In the genomic region with DNA sequence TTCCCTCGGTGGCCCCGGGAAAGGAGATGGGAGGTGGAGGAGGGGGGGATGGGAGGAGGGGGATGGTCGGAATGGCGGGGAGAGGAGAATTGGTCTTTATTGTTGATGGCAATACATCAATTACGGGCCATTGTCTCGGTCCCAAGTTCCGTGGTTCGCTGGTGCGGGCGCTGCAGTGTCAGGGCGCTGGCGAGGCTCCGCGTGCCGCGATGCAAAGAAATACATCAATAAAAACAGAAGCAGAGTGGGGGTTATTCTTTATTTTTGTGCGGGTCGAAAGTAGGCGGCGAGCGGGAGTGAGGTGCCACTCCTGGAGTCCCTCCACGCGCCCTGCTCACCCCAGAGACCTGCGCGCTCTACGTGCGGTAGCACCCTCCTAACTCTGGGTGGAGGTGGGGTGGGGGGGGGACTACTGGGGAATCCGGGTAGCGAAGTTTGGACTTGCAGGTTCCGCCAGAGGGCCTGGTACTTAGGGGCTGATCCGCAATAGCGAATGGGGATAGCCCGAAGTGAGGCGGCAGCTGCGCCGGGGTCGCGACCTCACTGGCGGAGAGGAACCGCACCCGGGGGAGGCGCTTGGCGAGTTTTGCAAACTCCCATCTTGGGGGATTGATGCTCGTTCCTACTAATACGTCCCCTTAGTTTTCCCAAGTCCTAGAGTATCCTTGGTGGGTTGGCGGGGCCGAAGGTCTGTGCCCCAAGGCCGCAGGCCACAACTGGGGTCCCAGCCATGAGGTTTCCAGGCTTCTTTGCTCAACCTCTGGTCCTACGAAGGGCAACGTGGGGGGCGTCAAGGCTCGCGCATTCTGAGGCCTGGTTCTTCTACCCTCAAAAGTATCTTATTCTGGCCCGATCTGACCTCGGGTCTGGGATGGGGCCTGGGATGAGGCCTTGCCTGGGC, we compare ENCODE assay signal across 10 cellular contexts. TPM values are rescaled to one million over a fixed set of nuclear protein-coding genes. Genes with fewer than 3 reads are reported as not detected.
DNase-seq lines count a peak whose midpoint lies in the region; ATAC-seq and TF ChIP-seq lines count a peak whose summit lies in the region.
"Had no signal": no experiment of that assay in that cellular context is flagged by ENCODE, and none has a peak within 500 bp of the region (broad histone marks: within the 10 kb centered on the region; RNA-seq: fewer than 3 reads in every experiment).

No MANE protein-coding gene starts in this region.

- H3K9me3 Mint-ChIP-seq in activated CD8-positive, alpha-beta T cell treated with anti-CD3 and anti-CD28 coated beads, Interleukin-2, amount 10 ng/mL, durations not matched to agents 7 days and 5 days (ENCODE audit: insufficient read depth), result peaks cover 8% of the 10 kb centered on the region
- H3K9me3 Mint-ChIP-seq in activated CD8-positive, alpha-beta T cell treated with anti-CD3 and anti-CD28 coated beads for 36 hours, result peaks cover 4% of the 10 kb centered on the region
- no peaks in the 10 kb centered on the region for H3K9me3 Mint-ChIP-seq in type B pancreatic cell

- peak overlapping the region; percentile 45 for H3K4me3 Mint-ChIP-seq in activated CD8-positive, alpha-beta T cell treated with anti-CD3 and anti-CD28 coated beads, Interleukin-2, amount 10 ng/mL, durations not matched to agents 7 days and 5 days
- H3K4me3 Mint-ChIP-seq in activated CD8-positive, alpha-beta T cell treated with anti-CD3 and anti-CD28 coated beads for 36 hours, result no peak overlapping the region
- peak overlapping the region; percentile 87 for H3K4me3 Mint-ChIP-seq in type B pancreatic cell

- H3K27me3 Mint-ChIP-seq in activated CD8-positive, alpha-beta T cell treated with anti-CD3 and anti-CD28 coated beads, Interleukin-2, amount 10 ng/mL, durations not matched to agents 7 days and 5 days (ENCODE audit: low read depth), result peaks cover 53% of the 10 kb centered on the region
- peaks cover 57% of the 10 kb centered on the region for H3K27me3 Mint-ChIP-seq in activated CD8-positive, alpha-beta T cell treated with anti-CD3 and anti-CD28 coated beads for 36 hours
- peaks cover 74% of the 10 kb centered on the region for H3K27me3 Mint-ChIP-seq in type B pancreatic cell

- H3K9ac ChIP-seq in mesenchymal stem cell (ENCODE audit: low read length), result peak overlapping the region; percentile 70

- peak overlapping the region; percentile 83 for H2BK120ac ChIP-seq in mesenchymal stem cell (ENCODE audit: low read depth, low read length)

- no peak overlapping the region for H3K14ac ChIP-seq in mesenchymal stem cell (ENCODE audit: low read length in 2 of 2)

- intact Hi-C loops in activated CD8-positive, alpha-beta T cell treated with anti-CD3 and anti-CD28 coated beads for 36 hours (cut with micrococcal nuclease), result no loop called here
- intact Hi-C loops in esophagus squamous epithelium (cut with DNase I), result no loop called here

- no peak for DNase-seq in activated CD8-positive, alpha-beta T cell treated with anti-CD3 and anti-CD28 coated beads, Interleukin-2, amount 10 ng/mL, durations not matched to agents 7 days and 5 days
- DNase-seq in activated CD8-positive, alpha-beta T cell treated with anti-CD3 and anti-CD28 coated beads for 36 hours, result no peak
- DNase-seq in esophagus squamous epithelium (lab: John Stamatoyannopoulos, UW) (no peak), mesenchymal stem cell (peak; percentile 66), type B pancreatic cell (ENCODE audit: extremely low spot score, unreplicated experiment) (no peak), SIG-M5 (lab: John Stamatoyannopoulos, UW) (no peak)
- DNase-seq: effector memory CD4-positive, alpha-beta T cell; NCI-H2081 treated with DMSO at 0.1 percent for 48 hours had no signal

- peaks cover 2% of the 10 kb centered on the region for H3K4me1 Mint-ChIP-seq in activated CD8-positive, alpha-beta T cell treated with anti-CD3 and anti-CD28 coated beads, Interleukin-2, amount 10 ng/mL, durations not matched to agents 7 days and 5 days (ENCODE audit: low read depth)
- H3K4me1 Mint-ChIP-seq in activated CD8-positive, alpha-beta T cell treated with anti-CD3 and anti-CD28 coated beads for 36 hours (ENCODE audit: low read depth), result peaks cover 7% of the 10 kb centered on the region
- peaks cover 20% of the 10 kb centered on the region for H3K4me1 Mint-ChIP-seq in type B pancreatic cell (ENCODE audit: unreplicated experiment)

- peak overlapping the region; percentile 94 for H3K4me2 ChIP-seq in mesenchymal stem cell (ENCODE audit: low read length, poor library complexity, severe bottlenecking)

- no peak for TF ChIP-seq CTCF in activated CD8-positive, alpha-beta T cell treated with anti-CD3 and anti-CD28 coated beads for 36 hours (IDR thresholded peaks at IDR 0.05)
- no peak for TF ChIP-seq CTCF in esophagus squamous epithelium (IDR thresholded peaks at IDR 0.05)
- TF ChIP-seq CTCF in type B pancreatic cell (conservative IDR thresholded peaks at IDR 0.05), result no peak

- H2AFZ ChIP-seq in mesenchymal stem cell (ENCODE audit: low read depth, low read length), result peak overlapping the region; percentile 44

- H2AK5ac ChIP-seq in mesenchymal stem cell (ENCODE audit: low read length, severe bottlenecking), result no peak overlapping the region

- no peak overlapping the region for H2BK5ac ChIP-seq in mesenchymal stem cell (ENCODE audit: low read depth, low read length, poor library complexity, severe bottlenecking)

- H3K4me1 ChIP-seq in esophagus squamous epithelium (peaks cover 12 to 65% (median 26%) of the 10 kb centered on the region in 3 donors), mesenchymal stem cell (ENCODE audit: control insufficient read depth, insufficient read depth, low read depth, low read length) (peaks cover 33% of the 10 kb centered on the region)

- H4K91ac ChIP-seq in mesenchymal stem cell (ENCODE audit: low read length), result peak overlapping the region; percentile 91

- H3K36me3 ChIP-seq in esophagus squamous epithelium, result no peaks in the 10 kb centered on the region
- H3K36me3 ChIP-seq in mesenchymal stem cell (ENCODE audit: control insufficient read depth in 1 of 2, insufficient read depth in 2 of 2, low read depth in 1 of 2, low read length in 2 of 2), result no peaks in the 10 kb centered on the region

- H3K27ac ChIP-seq in esophagus squamous epithelium (no peak overlapping the region), mesenchymal stem cell (ENCODE audit: low read length, poor library complexity, severe bottlenecking) (no peak overlapping the region)

- H3K27ac Mint-ChIP-seq in activated CD8-positive, alpha-beta T cell treated with anti-CD3 and anti-CD28 coated beads, Interleukin-2, amount 10 ng/mL, durations not matched to agents 7 days and 5 days, result peak overlapping the region; percentile 15
- no peak overlapping the region for H3K27ac Mint-ChIP-seq in activated CD8-positive, alpha-beta T cell treated with anti-CD3 and anti-CD28 coated beads for 36 hours
- H3K27ac Mint-ChIP-seq in type B pancreatic cell, result peak overlapping the region; percentile 74

- peak overlapping the region; percentile 93 for H3K4ac ChIP-seq in mesenchymal stem cell (ENCODE audit: low read depth in 1 of 2, low read length in 2 of 2)

- POLR2A ChIA-PET in activated CD8-positive, alpha-beta T cell treated with anti-CD3 and anti-CD28 coated beads, Interleukin-2, amount 10 ng/mL, durations not matched to agents 7 days and 5 days (lab: Charles Lee), result no interaction called here
- POLR2A ChIA-PET in activated CD8-positive, alpha-beta T cell treated with anti-CD3 and anti-CD28 coated beads for 36 hours (lab: Charles Lee), result no interaction called here

- peak overlapping the region; percentile 49 to 94 for H2BK12ac ChIP-seq in mesenchymal stem cell (ENCODE audit: low read length in 2 of 2)

- H3K23ac ChIP-seq in mesenchymal stem cell (ENCODE audit: low read length in 2 of 2), result peak overlapping the region in 1 of 2 experiments; percentile 6

- H3K79me1 ChIP-seq in mesenchymal stem cell (replicated peaks; ENCODE audit: low read length, poor library complexity, severe bottlenecking), result peaks cover 8% of the 10 kb centered on the region

- H3K36me3 Mint-ChIP-seq in activated CD8-positive, alpha-beta T cell treated with anti-CD3 and anti-CD28 coated beads, Interleukin-2, amount 10 ng/mL, durations not matched to agents 7 days and 5 days (ENCODE audit: low read depth), result peaks cover 15% of the 10 kb centered on the region
- H3K36me3 Mint-ChIP-seq in activated CD8-positive, alpha-beta T cell treated with anti-CD3 and anti-CD28 coated beads for 36 hours (ENCODE audit: low read depth), result peaks cover 2% of the 10 kb centered on the region
- H3K36me3 Mint-ChIP-seq in type B pancreatic cell, result no peaks in the 10 kb centered on the region

- H3K27me3 ChIP-seq in esophagus squamous epithelium, result peaks cover 35 to 100% (median 37%) of the 10 kb centered on the region in 4 donors
- peaks cover 49 to 58% of the 10 kb centered on the region in 2 experiments for H3K27me3 ChIP-seq in mesenchymal stem cell (ENCODE audit: control insufficient read depth in 1 of 2, insufficient read depth in 1 of 2, low read length in 2 of 2)

- H3K18ac ChIP-seq in mesenchymal stem cell (ENCODE audit: low read depth in 1 of 2, low read length in 2 of 2), result peak overlapping the region; percentile 82 to 99

- peak overlapping the region; percentile 90 for H2BK15ac ChIP-seq in mesenchymal stem cell (ENCODE audit: low read depth, poor library complexity, severe bottlenecking)

- no peak for ATAC-seq in activated CD8-positive, alpha-beta T cell treated with anti-CD3 and anti-CD28 coated beads, Interleukin-2, amount 10 ng/mL, durations not matched to agents 7 days and 5 days
- ATAC-seq in activated CD8-positive, alpha-beta T cell treated with anti-CD3 and anti-CD28 coated beads for 36 hours, result no peak
- ATAC-seq in HG03280 (IDR thresholded peaks at IDR 0.05; ENCODE audit: unreplicated experiment) (no peak), GM21576 (IDR thresholded peaks at IDR 0.05; ENCODE audit: unreplicated experiment) (no peak)

- H3K9me3 ChIP-seq in esophagus squamous epithelium (no peaks in the 10 kb centered on the region), mesenchymal stem cell (ENCODE audit: control insufficient read depth, low read length) (no peaks in the 10 kb centered on the region)

- H3K4me3 ChIP-seq in esophagus squamous epithelium (peak overlapping the region in 3 of 4 donors; percentile 14 to 50 (median 21)), mesenchymal stem cell (ENCODE audit: insufficient read depth in 1 of 2, low read depth in 1 of 2, low read length in 2 of 2) (peak overlapping the region; percentile 20 to 75)

- H4K8ac ChIP-seq in mesenchymal stem cell (ENCODE audit: low read length), result peak overlapping the region; percentile 81

- 24 to 35% methylated on average over 16 to 34 of the region's 55 CpGs for WGBS in esophagus squamous epithelium, 2 donors
- WGBS in mesenchymal stem cell, result 11% methylated on average over 55 of the region's 55 CpGs

- CTCF ChIA-PET in activated CD8-positive, alpha-beta T cell treated with anti-CD3 and anti-CD28 coated beads, Interleukin-2, amount 10 ng/mL, durations not matched to agents 7 days and 5 days (lab: Charles Lee), result no interaction called here
- CTCF ChIA-PET in activated CD8-positive, alpha-beta T cell treated with anti-CD3 and anti-CD28 coated beads for 36 hours (lab: Charles Lee), result no interaction called here

- no peak for TF ChIP-seq POLR2A in esophagus squamous epithelium (IDR thresholded peaks at IDR 0.05)

RNA-seq across cellular contexts. Expression of a gene that starts 3.5 kb away (rescaled TPM):
- total RNA-seq in activated CD8-positive, alpha-beta T cell treated with anti-CD3 and anti-CD28 coated beads, Interleukin-2, amount 10 ng/mL, durations not matched to agents 7 days and 5 days, result not detected
- total RNA-seq in activated CD8-positive, alpha-beta T cell treated with anti-CD3 and anti-CD28 coated beads for 36 hours, result not detected
- total RNA-seq in esophagus squamous epithelium (under 1 TPM in 2 of 4 donors, not detected in 2; 0.04 to 0.95 TPM), type B pancreatic cell (ENCODE audit: low replicate concordance) (8.0 and 27.0 TPM in 2 replicates)
- polyA plus RNA-seq in mesenchymal stem cell (2013, experiment 1 of 2), result 52.3 TPM
- 50.1 TPM for polyA plus RNA-seq in mesenchymal stem cell (2013, experiment 2 of 2)
